Comparison of ENCODE assay signal across 10 cellular contexts in the genomic region with DNA sequence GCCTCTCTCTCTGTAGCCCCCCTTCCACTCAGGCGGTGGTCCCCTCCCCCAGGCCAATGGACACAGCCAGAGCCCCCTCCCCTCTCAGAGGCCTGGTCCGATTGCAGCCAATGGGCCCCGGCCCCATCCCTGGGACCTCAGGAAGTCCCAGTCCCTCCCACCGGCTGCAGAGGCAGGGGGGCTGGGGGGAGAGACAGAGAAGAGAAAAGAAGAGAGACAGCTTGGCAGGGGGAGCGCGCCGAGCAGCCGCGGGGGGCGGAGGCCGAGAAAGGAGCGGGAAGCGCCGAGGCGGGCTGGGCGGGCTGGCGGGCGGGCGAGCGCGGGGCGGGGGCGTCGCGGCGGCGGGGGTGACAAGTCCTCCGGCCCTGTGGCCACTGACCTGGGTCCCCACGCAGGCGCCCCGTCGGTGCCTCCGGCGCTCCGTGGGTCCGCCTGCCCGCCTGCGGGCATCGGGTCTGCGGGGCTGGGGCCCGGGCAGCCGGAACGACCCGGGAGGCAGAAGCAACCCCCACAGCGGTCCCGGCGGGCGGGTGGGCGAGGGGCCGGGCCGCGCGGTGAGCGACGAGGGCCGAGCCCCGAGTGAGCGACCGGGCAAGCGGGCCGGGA. TPM values are rescaled to one million over a fixed set of nuclear protein-coding genes. Genes with fewer than 3 reads are reported as not detected.
A peak's percentile ranks its signal among the peaks of the same experiment; 100 is the strongest.
DNase-seq lines count a peak whose midpoint lies in the region; ATAC-seq and TF ChIP-seq lines count a peak whose summit lies in the region.
"Had no signal": no experiment of that assay in that cellular context is flagged by ENCODE, and none has a peak within 500 bp of the region (broad histone marks: within the 10 kb centered on the region; RNA-seq: fewer than 3 reads in every experiment).

No MANE protein-coding gene starts in this region.

- H3K27ac Mint-ChIP-seq in CD14-positive monocyte: no peak overlapping the region
- H3K27ac Mint-ChIP-seq in endodermal cell: no peak overlapping the region

- peaks cover 62 to 73% (median 62%) of the 10 kb centered on the region in 3 donors for H3K27me3 Mint-ChIP-seq in CD14-positive monocyte (ENCODE audit: low read depth in 3 of 3)
- peaks cover 71% of the 10 kb centered on the region for H3K27me3 Mint-ChIP-seq in endodermal cell (ENCODE audit: insufficient read depth)

- ATAC-seq in GM18870 (IDR thresholded peaks at IDR 0.05; ENCODE audit: unreplicated experiment): no peak
- ATAC-seq in HG02981 (IDR thresholded peaks at IDR 0.05; ENCODE audit: unreplicated experiment): no peak
- no peak for ATAC-seq in HG03280 (IDR thresholded peaks at IDR 0.05; ENCODE audit: unreplicated experiment)

- no peaks in the 10 kb centered on the region for H3K36me3 ChIP-seq in endodermal cell (ENCODE audit: control insufficient read depth, insufficient read depth, low read length)
- H3K36me3 ChIP-seq in neuron (ENCODE audit: insufficient read depth, low read length): peaks cover 20% of the 10 kb centered on the region

- 0 to 3% methylated on average over 17 to 61 of the region's 61 CpGs for WGBS in endodermal cell (ENCODE audit: insufficient coverage in 1 of 2, insufficient read length in 1 of 2), 2 experiments

- H3K9me3 Mint-ChIP-seq in CD14-positive monocyte (peaks cover 0 to 7% (median 2%) of the 10 kb centered on the region in 7 donors), endodermal cell (no peaks in the 10 kb centered on the region)

- H3K4me3 ChIP-seq in endodermal cell (ENCODE audit: low read length): peak overlapping the region; percentile 53
- peak overlapping the region; percentile 41 for H3K4me3 ChIP-seq in neuron (ENCODE audit: low read length)

- H3K4me3 Mint-ChIP-seq in CD14-positive monocyte (peak overlapping the region; percentile 39 to 83), endodermal cell (peak overlapping the region; percentile 56)

- DNase-seq in CD14-positive monocyte (ENCODE audit: low spot score) (no peak), NCI-H1694 (lab: John Stamatoyannopoulos, UW) (peak; percentile 14), endodermal cell (peak; percentile 89), NOMO-1 (lab: John Stamatoyannopoulos, UW; ENCODE audit: unreplicated experiment in 2 of 2) (no peak)
- DNase-seq: stimulated activated CD4-positive, alpha-beta T cell treated with anti-CD3 and anti-CD28 coated beads, Interleukin-4, amount 100 ng/mL, for 24 hours had no signal

- peaks cover 8% of the 10 kb centered on the region for H3K4me1 ChIP-seq in endodermal cell (ENCODE audit: control insufficient read depth, insufficient read depth, low read length)
- peaks cover 76% of the 10 kb centered on the region for H3K4me1 ChIP-seq in neuron (ENCODE audit: insufficient read depth, low read length)

- H3K27me3 ChIP-seq in endodermal cell (ENCODE audit: control insufficient read depth, insufficient read depth, low read length, poor library complexity, severe bottlenecking): peaks cover 52% of the 10 kb centered on the region
- no peaks in the 10 kb centered on the region for H3K27me3 ChIP-seq in neuron (ENCODE audit: insufficient read depth, low read length)

- peak overlapping the region; percentile 99 for H3K27ac ChIP-seq in endodermal cell (ENCODE audit: low read depth, low read length)

- H3K9me3 ChIP-seq in endodermal cell (ENCODE audit: control insufficient read depth, low read length): no peaks in the 10 kb centered on the region
- no peaks in the 10 kb centered on the region for H3K9me3 ChIP-seq in neuron (ENCODE audit: low read length)

- no peak for TF ChIP-seq CTCF in CD14-positive monocyte (IDR thresholded peaks at IDR 0.05)
- TF ChIP-seq CTCF in endodermal cell (conservative IDR thresholded peaks at IDR 0.05): no peak

- peaks cover 0 to 1% of the 10 kb centered on the region in 2 donors for H3K36me3 Mint-ChIP-seq in CD14-positive monocyte
- H3K36me3 Mint-ChIP-seq in endodermal cell (ENCODE audit: low read depth): no peaks in the 10 kb centered on the region

- intact Hi-C loops in CD14-positive monocyte (cut with micrococcal nuclease): no loop called here

- H3K4me1 Mint-ChIP-seq in CD14-positive monocyte (peaks cover 2% of the 10 kb centered on the region), endodermal cell (peaks cover 24% of the 10 kb centered on the region)

- no peak overlapping the region for H2AFZ ChIP-seq in neuron (ENCODE audit: low read depth, low read length)

- no peak overlapping the region for H3K9ac ChIP-seq in endodermal cell (ENCODE audit: extremely low read depth, low read length, poor library complexity, severe bottlenecking)

RNA-seq across cellular contexts. Expression of gene CNTFR, which starts 11.8 kb away (rescaled TPM):
- not detected for polyA plus RNA-seq in CD14-positive monocyte
- 1 to 10 TPM in 1 of 2 donors, under 1 TPM in 1; 0.53 to 1.6 TPM for total RNA-seq in endodermal cell
- polyA plus RNA-seq in endodermal cell (2013, experiment 1 of 2): 187 TPM
- polyA plus RNA-seq in endodermal cell (2013, experiment 2 of 2): 167 TPM

RNA-seq across cellular contexts. Expression of gene RPP25L, which starts 34.2 kb away (rescaled TPM):
- polyA plus RNA-seq in CD14-positive monocyte: 10 to 100 TPM; 39.4 to 42.3 TPM
- total RNA-seq in endodermal cell: 10 to 100 TPM; 19.3 to 22.4 TPM
- polyA plus RNA-seq in endodermal cell (2013, experiment 1 of 2): 30.1 TPM
- 22.1 TPM for polyA plus RNA-seq in endodermal cell (2013, experiment 2 of 2)

RNA-seq across cellular contexts. Expression of gene DCTN3, which starts 42.6 kb away (rescaled TPM):
- 100 to 1,000 TPM; 143 to 174 TPM for polyA plus RNA-seq in CD14-positive monocyte
- total RNA-seq in endodermal cell: 10 to 100 TPM; 51.9 to 53.6 TPM
- 117 TPM for polyA plus RNA-seq in endodermal cell (2013, experiment 1 of 2)
- polyA plus RNA-seq in endodermal cell (2013, experiment 2 of 2): 113 TPM

RNA-seq across cellular contexts. Expression of gene ARID3C, which starts 51.1 kb away (rescaled TPM):
- polyA plus RNA-seq in CD14-positive monocyte: not detected
- under 1 TPM; 0.31 to 0.80 TPM for total RNA-seq in endodermal cell
- 0.14 TPM for polyA plus RNA-seq in endodermal cell (2013, experiment 1 of 2)
- 0.83 TPM for polyA plus RNA-seq in endodermal cell (2013, experiment 2 of 2)
- total RNA-seq: mesenteric fat pad had no signal

RNA-seq across cellular contexts. Expression of gene ENHO, which starts 54.9 kb away (rescaled TPM):
- 1 to 10 TPM; 2.3 to 3.2 TPM for polyA plus RNA-seq in CD14-positive monocyte
- 10 to 100 TPM in 1 of 2 donors, 1 to 10 TPM in 1; 7.1 to 14.5 TPM for total RNA-seq in endodermal cell
- 19.4 TPM for polyA plus RNA-seq in endodermal cell (2013, experiment 1 of 2)
- 17.3 TPM for polyA plus RNA-seq in endodermal cell (2013, experiment 2 of 2)
- total RNA-seq: mesenteric fat pad had no signal

Comparison
In these comparisons a context has a peak if more than half of its experiments do, and no peak if none do; other contexts are left out.
1. DNase-seq: peak in NCI-H1694 (single experiment) and endodermal cell (single experiment); none in CD14-positive monocyte (single experiment) and NOMO-1 (0 of 2).